Comparison of ENCODE assay signal across 15 cellular contexts in the genomic region with DNA sequence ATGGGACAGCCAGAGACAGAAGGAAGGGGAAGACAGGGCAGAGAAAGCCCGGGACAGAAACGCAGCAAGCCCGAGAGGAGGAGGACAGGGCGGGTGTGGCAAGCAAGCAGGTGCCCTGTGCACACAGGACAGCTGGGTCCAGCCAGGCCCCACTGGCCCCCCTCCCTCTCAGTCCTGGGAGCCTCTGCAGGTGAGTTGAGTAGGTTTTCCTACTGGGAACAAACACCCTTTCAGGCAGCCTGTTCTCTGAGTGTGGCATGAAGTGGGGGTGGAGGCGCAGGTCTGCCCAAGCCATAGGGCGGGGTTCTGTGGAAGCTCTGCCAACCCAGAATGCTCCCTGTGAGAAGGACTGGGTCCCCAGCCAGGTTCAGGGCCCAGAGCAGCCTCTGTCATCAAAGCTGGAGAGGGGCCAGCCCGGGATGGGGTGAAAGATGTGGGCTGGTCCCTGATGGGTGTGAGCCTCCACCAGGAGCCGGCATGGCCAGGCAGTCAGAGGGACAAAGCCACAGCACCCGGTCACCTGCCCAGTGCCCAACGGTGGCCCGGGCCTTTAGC.
A peak's percentile ranks its signal among the peaks of the same experiment; 100 is the strongest.
DNase-seq lines count a peak whose midpoint lies in the region; ATAC-seq and TF ChIP-seq lines count a peak whose summit lies in the region.
"Had no signal": no experiment of that assay in that cellular context is flagged by ENCODE, and none has a peak within 500 bp of the region (broad histone marks: within the 10 kb centered on the region; RNA-seq: fewer than 3 reads in every experiment).

No MANE protein-coding gene starts in this region.

- no peak overlapping the region for H3K4me3 Mint-ChIP-seq in osteocyte (ENCODE audit: unreplicated experiment)
- H3K4me3 Mint-ChIP-seq: activated naive CD8-positive, alpha-beta T cell treated with anti-CD3 and anti-CD28 coated beads, Interleukin-2, amount 50 U/mL, for 24 hours; mesothelial cell of epicardium; T-helper 17 cell had no signal

- in situ Hi-C loops in Panc1 (cut with HindIII; ENCODE audit: low pct_unique_long_range_greater_than_20kb, low sequenced_read_pairs) = no loop called here

- H3K27me3 Mint-ChIP-seq in osteocyte (ENCODE audit: unreplicated experiment) = peaks cover 3% of the 10 kb centered on the region
- H3K27me3 Mint-ChIP-seq: activated naive CD8-positive, alpha-beta T cell treated with anti-CD3 and anti-CD28 coated beads, Interleukin-2, amount 50 U/mL, for 24 hours; T-helper 17 cell had no signal

- CTCF ChIA-PET in Panc1 (lab: Charles Lee) = interaction anchor here (0.5 kb wide), 1 partner anchor 200 kb away, joined by 5 read pairs; no protein-coding TSS in a partner anchor

- H3K4me3 ChIP-seq in heart right ventricle = no peak overlapping the region
- no peak overlapping the region for H3K4me3 ChIP-seq in right atrium auricular region
- H3K4me3 ChIP-seq in Panc1 (ENCODE audit: low read depth in 2 of 2, low read length in 2 of 2) = no peak overlapping the region
- no peak overlapping the region for H3K4me3 ChIP-seq in lower leg skin (ENCODE audit: low read depth, poor library complexity, severe bottlenecking)
- H3K4me3 ChIP-seq: tibial nerve had no signal

- intact Hi-C loops in heart right ventricle (cut with DNase I) (no loop called here), Panc1 (cut with micrococcal nuclease; ENCODE audit: unreplicated experiment) (no loop called here), lower leg skin (cut with DNase I; ENCODE audit: low total_unique reads) (no loop called here)

- H3K27ac ChIP-seq in heart right ventricle (no peak overlapping the region), right atrium auricular region (no peak overlapping the region), Panc1 (ENCODE audit: low read length) (no peak overlapping the region)
- H3K27ac ChIP-seq: parathyroid adenoma, tibial nerve had no signal

- H3K9me3 ChIP-seq in heart right ventricle (peaks cover 0 to 24% (median 9%) of the 10 kb centered on the region in 11 donors), right atrium auricular region (peaks cover 0 to 11% of the 10 kb centered on the region in 2 donors), Panc1 (ENCODE audit: control insufficient read depth, insufficient read depth, low read depth, low read length) (peaks cover 6% of the 10 kb centered on the region; the same call in 1 of the 2 replicates)

- no peaks in the 10 kb centered on the region for H3K27me3 ChIP-seq in heart right ventricle
- no peaks in the 10 kb centered on the region for H3K27me3 ChIP-seq in right atrium auricular region
- H3K27me3 ChIP-seq in Panc1 (ENCODE audit: control insufficient read depth, insufficient read depth, low read length) = no peaks in the 10 kb centered on the region
- H3K27me3 ChIP-seq: tibial nerve had no signal

- no peak overlapping the region for H3K27ac Mint-ChIP-seq in osteocyte (ENCODE audit: unreplicated experiment)
- H3K27ac Mint-ChIP-seq: activated naive CD8-positive, alpha-beta T cell treated with anti-CD3 and anti-CD28 coated beads, Interleukin-2, amount 50 U/mL, for 24 hours; mesothelial cell of epicardium; T-helper 17 cell had no signal

- TF ChIP-seq CTCF in heart right ventricle (IDR thresholded peaks at IDR 0.05) = no peak
- TF ChIP-seq CTCF in right atrium auricular region (IDR thresholded peaks at IDR 0.05) = no peak
- TF ChIP-seq CTCF in Panc1 (IDR thresholded peaks at IDR 0.05) = no peak
- no peak for TF ChIP-seq CTCF in lower leg skin (IDR thresholded peaks at IDR 0.05)
- TF ChIP-seq CTCF in osteocyte (IDR thresholded peaks at IDR 0.05) = no peak

- no peaks in the 10 kb centered on the region for H3K36me3 Mint-ChIP-seq in osteocyte (ENCODE audit: unreplicated experiment)

- no peak for TF ChIP-seq POLR2A in lower leg skin (IDR thresholded peaks at IDR 0.05)

- no TSS peak for BruUV-seq in Panc1 (replicated peaks; lab: Mats Ljungman, UMichigan)

- POLR2A ChIA-PET in Panc1 (lab: Charles Lee) = interaction anchor here (0.7 kb wide), 2 partner anchors 414 to 517 kb away, joined by 3 read pairs; no protein-coding TSS in a partner anchor

- 85 to 90% methylated on average over 11 of the region's 11 CpGs for WGBS in heart right ventricle, 2 donors
- 42 to 51% methylated on average over 10 to 11 of the region's 11 CpGs for WGBS in lower leg skin, 2 donors

- peaks cover 10% of the 10 kb centered on the region for H3K9me3 Mint-ChIP-seq in osteocyte (ENCODE audit: unreplicated experiment)

- DNase-seq in heart right ventricle (no peak), right atrium auricular region (ENCODE audit: low spot score) (no peak), Panc1 (ENCODE audit: low read depth, low spot score) (no peak), lower leg skin (ENCODE audit: low spot score in 2 of 2) (peak; percentile 76 to 90), H4 (ENCODE audit: low spot score) (no peak), osteocyte (ENCODE audit: extremely low spot score, unreplicated experiment) (no peak), NCI-H2171 treated with DMSO at 0.1 percent for 48 hours (lab: John Stamatoyannopoulos, UW) (no peak)
- DNase-seq: activated CD4-positive, alpha-beta T cell treated with anti-CD3 and anti-CD28 coated beads for 1 hour; activated naive CD8-positive, alpha-beta T cell treated with anti-CD3 and anti-CD28 coated beads, Interleukin-2, amount 50 U/mL, for 24 hours; stimulated activated CD4-positive, alpha-beta T cell treated with anti-CD3 and anti-CD28 coated beads, Interleukin-15, amount 100 ng/mL, for 24 hours; T-helper 17 cell had no signal

- H3K4me1 Mint-ChIP-seq in osteocyte (ENCODE audit: unreplicated experiment) = no peaks in the 10 kb centered on the region
- H3K4me1 Mint-ChIP-seq: activated naive CD8-positive, alpha-beta T cell treated with anti-CD3 and anti-CD28 coated beads, Interleukin-2, amount 50 U/mL, for 24 hours; mesothelial cell of epicardium; T-helper 17 cell had no signal

- no peaks in the 10 kb centered on the region for H3K36me3 ChIP-seq in heart right ventricle
- no peaks in the 10 kb centered on the region for H3K36me3 ChIP-seq in right atrium auricular region
- H3K36me3 ChIP-seq in Panc1 (ENCODE audit: control insufficient read depth, insufficient read depth, low read length) = no peaks in the 10 kb centered on the region
- H3K36me3 ChIP-seq: tibial nerve had no signal

- ATAC-seq in heart right ventricle = peak in 6 of 8 donors; percentile 17 to 33 (median 26)
- peak; percentile 56; the same call in 1 of the 2 replicates for ATAC-seq in Panc1
- ATAC-seq in HG03565 (IDR thresholded peaks at IDR 0.05; ENCODE audit: unreplicated experiment) = no peak
- ATAC-seq: activated naive CD8-positive, alpha-beta T cell treated with anti-CD3 and anti-CD28 coated beads, Interleukin-2, amount 50 U/mL, for 24 hours; T-helper 17 cell had no signal

- H3K4me1 ChIP-seq in heart right ventricle (no peaks in the 10 kb centered on the region), right atrium auricular region (no peaks in the 10 kb centered on the region), Panc1 (ENCODE audit: control insufficient read depth, insufficient read depth, low read length) (no peaks in the 10 kb centered on the region)
- H3K4me1 ChIP-seq: parathyroid adenoma, tibial nerve had no signal

Comparison
In these comparisons a context has a peak if more than half of its experiments do, and no peak if none do; other contexts are left out.
1. DNase-seq: peak in lower leg skin (2 of 2); none in heart right ventricle (0 of 2), right atrium auricular region (single experiment), Panc1 (single experiment), H4 (single experiment), osteocyte (single experiment) and NCI-H2171 treated with DMSO at 0.1 percent for 48 hours (single experiment).